In genomic region chr3:45506751-45507391, GRCh38 we compare ENCODE assay signal across 1 cellular context.
A peak's percentile ranks its signal among the peaks of the same experiment; 100 is the strongest.
TF ChIP-seq lines count a peak whose summit lies in the region.

No MANE protein-coding gene starts in this region.

TF ChIP-seq in IMR-90, 13 proteins besides CTCF, POLR2A, EP300 and RAD21:
- TF ChIP-seq CEBPB (IDR thresholded peaks at IDR 0.05; ENCODE audit: low read depth, low read length) (peak; percentile 28; the same call in 1 of the 2 replicates), USF2 (IDR thresholded peaks at IDR 0.05; ENCODE audit: low read depth, low read length) (no peak), BHLHE40 (IDR thresholded peaks at IDR 0.05; ENCODE audit: low read depth, low read length) (peak; percentile 49; the same call in 1 of the 2 replicates)
